8 cellular contexts compared by ENCODE assay signal in genomic region chr6:166341464-166341863, GRCh38. TPM values are rescaled to one million over a fixed set of nuclear protein-coding genes. Genes with fewer than 3 reads are reported as not detected.
DNase-seq lines count a peak whose midpoint lies in the region; ATAC-seq and TF ChIP-seq lines count a peak whose summit lies in the region.

No MANE protein-coding gene starts in this region.

- WGBS in mammary epithelial cell (ENCODE audit: low coverage, missing lambda C conversion rate): 27% methylated on average over 7 of the region's 7 CpGs

- H3K9me3 ChIP-seq in MM.1S (replicated peaks; ENCODE audit: insufficient read depth, low read length) (no peaks in the 10 kb centered on the region), mammary epithelial cell (replicated peaks; ENCODE audit: insufficient read depth, low read length) (no peaks in the 10 kb centered on the region), muscle layer of duodenum (ENCODE audit: control insufficient read depth in 1 of 2, low read length in 2 of 2) (no peaks in the 10 kb centered on the region)

- no peak for TF ChIP-seq POLR2A in GM18505 (IDR thresholded peaks at IDR 0.05; ENCODE audit: borderline replicate concordance, extremely low read depth, insufficient read depth, insufficient read length)

- dilution Hi-C loops in mammary epithelial cell (cut with HindIII; ENCODE audit: low sequenced_read_pairs): no loop called here

- POLR2A ChIA-PET in BJ (lab: Charles Lee): no interaction called here

- DNase-seq in BJ (ENCODE audit: low read depth) (no peak), MM.1S (no peak), mammary epithelial cell (no peak), cerebellar nuclear complex (lab: John Stamatoyannopoulos, UW) (no peak)

- no peaks in the 10 kb centered on the region for H3K9me2 ChIP-seq in MM.1S (replicated peaks; ENCODE audit: insufficient read depth, low read length)

- peaks cover 54% of the 10 kb centered on the region for H3K79me2 ChIP-seq in MM.1S (ENCODE audit: low read length)
- peaks cover 64% of the 10 kb centered on the region for H3K79me2 ChIP-seq in mammary epithelial cell (ENCODE audit: insufficient read depth, low read length)

- H3K4me3 ChIP-seq in BJ (ENCODE audit: low read depth, low read length): peak overlapping the region; percentile 92
- peak overlapping the region; percentile 87 for H3K4me3 ChIP-seq in MM.1S (ENCODE audit: low read length)
- H3K4me3 ChIP-seq in mammary epithelial cell (replicated peaks in 1 of 3; ENCODE audit: insufficient read depth in 1 of 3, low read depth in 2 of 3, low read length in 3 of 3): peak overlapping the region; percentile 71 to 99 (median 82)
- H3K4me3 ChIP-seq in muscle layer of duodenum (ENCODE audit: low read depth in 1 of 2, low read length in 2 of 2): peak overlapping the region; percentile 92 to 94

- H3K4me1 ChIP-seq in MM.1S (ENCODE audit: low read length): no peaks in the 10 kb centered on the region
- H3K4me1 ChIP-seq in mammary epithelial cell (ENCODE audit: insufficient read depth, low read length): peaks cover 10% of the 10 kb centered on the region
- peaks cover 6 to 26% of the 10 kb centered on the region in 2 donors for H3K4me1 ChIP-seq in muscle layer of duodenum (ENCODE audit: control insufficient read depth in 1 of 2, insufficient read depth in 2 of 2, low read length in 2 of 2)

- CTCF ChIA-PET in BJ (lab: Yijun Ruan, JAX) (no interaction called here), mammary epithelial cell (lab: Charles Lee; ENCODE audit: low non-redundant PET) (no interaction called here)

- H3K9ac ChIP-seq in MM.1S (ENCODE audit: low read length): peak overlapping the region; percentile 97; the same call in 1 of the 2 replicates
- peak overlapping the region; percentile 90 for H3K9ac ChIP-seq in mammary epithelial cell (ENCODE audit: insufficient read depth, low read length)

- BruUV-seq in mammary epithelial cell (replicated peaks; lab: Mats Ljungman, UMichigan): no TSS peak

- TF ChIP-seq CTCF in BJ (IDR thresholded peaks at IDR 0.05; ENCODE audit: insufficient read depth, low read depth, low read length): no peak
- no peak for TF ChIP-seq CTCF in MM.1S (IDR thresholded peaks at IDR 0.05; ENCODE audit: low read length)
- TF ChIP-seq CTCF in mammary epithelial cell (conservative IDR thresholded peaks at IDR 0.05 in 1 of 2, IDR thresholded peaks at IDR 0.05 in 1 of 2; ENCODE audit: extremely low read depth in 1 of 2, insufficient read depth in 1 of 2, low read depth in 1 of 2, low read length in 2 of 2): no peak

- no peak overlapping the region for H3K27ac ChIP-seq in MM.1S (ENCODE audit: low read length)
- H3K27ac ChIP-seq in mammary epithelial cell (ENCODE audit: insufficient read depth, low read depth, low read length): peak overlapping the region; percentile 76
- peak overlapping the region; percentile 91 for H3K27ac ChIP-seq in muscle layer of duodenum (ENCODE audit: low read length)

- peaks cover 6% of the 10 kb centered on the region; the same call in 1 of the 2 replicates for H3F3A ChIP-seq in MM.1S (ENCODE audit: insufficient read depth, low read length)

- peak overlapping the region; percentile 78 for H3K4me2 ChIP-seq in MM.1S (ENCODE audit: low read depth, low read length)
- H3K4me2 ChIP-seq in mammary epithelial cell (ENCODE audit: insufficient read depth, low read depth, low read length): peak overlapping the region; percentile 88

- H3K36me3 ChIP-seq in BJ (ENCODE audit: control insufficient read depth, insufficient read depth, low read length) (peaks cover 6% of the 10 kb centered on the region), MM.1S (replicated peaks; ENCODE audit: insufficient read depth, low read length) (no peaks in the 10 kb centered on the region), mammary epithelial cell (ENCODE audit: insufficient read depth, low read length) (peaks cover 3% of the 10 kb centered on the region), muscle layer of duodenum (ENCODE audit: control insufficient read depth in 1 of 2, insufficient read depth in 2 of 2, low read length in 2 of 2) (peaks cover 0 to 7% of the 10 kb centered on the region in 2 donors)

- ATAC-seq in HG02759 (IDR thresholded peaks at IDR 0.05; ENCODE audit: unreplicated experiment): no peak
- no peak for ATAC-seq in GM18505 (IDR thresholded peaks at IDR 0.05; ENCODE audit: unreplicated experiment)
- no peak for ATAC-seq in HG02870 (IDR thresholded peaks at IDR 0.05; ENCODE audit: unreplicated experiment)

- no peaks in the 10 kb centered on the region for H3K27me3 ChIP-seq in BJ (ENCODE audit: control insufficient read depth, insufficient read depth, low read length)
- H3K27me3 ChIP-seq in MM.1S (replicated peaks; ENCODE audit: insufficient read depth, low read length): no peaks in the 10 kb centered on the region
- H3K27me3 ChIP-seq in mammary epithelial cell (ENCODE audit: insufficient read depth, low read length): no peaks in the 10 kb centered on the region
- no peaks in the 10 kb centered on the region for H3K27me3 ChIP-seq in muscle layer of duodenum (ENCODE audit: low read depth, low read length)

- intact Hi-C loops in mammary epithelial cell (cut with micrococcal nuclease): no loop called here

- in situ Hi-C loops in mammary epithelial cell (cut with MboI; ENCODE audit: low sequenced_read_pairs in 2 of 2): no loop called here

- no peak overlapping the region for H2AFZ ChIP-seq in MM.1S (ENCODE audit: low read length)
- no peak overlapping the region for H2AFZ ChIP-seq in mammary epithelial cell (ENCODE audit: low read depth, low read length)

- H4K20me1 ChIP-seq in MM.1S (ENCODE audit: insufficient read depth, low read length) (no peaks in the 10 kb centered on the region), mammary epithelial cell (ENCODE audit: insufficient read depth, low read length) (no peaks in the 10 kb centered on the region)

RNA-seq across cellular contexts. Expression of gene SFT2D1, which starts 0.9 kb away (rescaled TPM):
- polyA plus RNA-seq in BJ (2011; rRNA removed) (24.9 and 53.6 TPM in 2 replicates), mammary epithelial cell (45.1 TPM)
- polyA minus RNA-seq in BJ (2011; rRNA and poly(A)+ RNA removed): 13.7 and 14.9 TPM in 2 replicates
- 10 to 100 TPM; 31.0 to 41.1 TPM for total RNA-seq in mammary epithelial cell
- 33.2 TPM for polyA minus RNA-seq in mammary epithelial cell

RNA-seq across cellular contexts. Expression of gene PRR18, which starts 33.3 kb away (rescaled TPM):
- polyA plus RNA-seq in BJ (2011; rRNA removed) (not detected in 2 replicates), mammary epithelial cell (0.01 TPM)
- polyA minus RNA-seq in BJ (2011; rRNA and poly(A)+ RNA removed): not detected in 2 replicates
- under 1 TPM; 0.09 to 0.50 TPM for total RNA-seq in mammary epithelial cell
- not detected for polyA minus RNA-seq in mammary epithelial cell

RNA-seq across cellular contexts. Expression of gene MPC1, which starts 41.3 kb away (rescaled TPM):
- polyA plus RNA-seq in BJ (2011; rRNA removed): 19.2 and 27.5 TPM in 2 replicates
- polyA minus RNA-seq in BJ (2011; rRNA and poly(A)+ RNA removed): 4.1 and 6.3 TPM in 2 replicates
- 10 to 100 TPM; 21.5 to 24.8 TPM for total RNA-seq in mammary epithelial cell
- polyA plus RNA-seq in mammary epithelial cell: 25.1 TPM
- polyA minus RNA-seq in mammary epithelial cell: 13.6 TPM
